16 cellular contexts compared by ENCODE assay signal in genomic region chr1:116397728-116398127, GRCh38. TPM values are rescaled to one million over a fixed set of nuclear protein-coding genes. Genes with fewer than 3 reads are reported as not detected.
DNase-seq lines count a peak whose midpoint lies in the region; ATAC-seq and TF ChIP-seq lines count a peak whose summit lies in the region.
"Had no signal": no experiment of that assay in that cellular context is flagged by ENCODE, and none has a peak within 500 bp of the region (broad histone marks: within the 10 kb centered on the region; RNA-seq: fewer than 3 reads in every experiment).

No MANE protein-coding gene starts in this region.

- no peaks in the 10 kb centered on the region for H3K79me1 ChIP-seq in trophoblast cell (ENCODE audit: low read length)

- H3K4me3 ChIP-seq in trophoblast cell (ENCODE audit: low read depth, low read length): no peak overlapping the region
- H3K4me3 ChIP-seq: BLaER1 treated with 17β-estradiol and CSF1 and Interleukin-3, amounts not matched to agents 10 nM and 100 nM; PC-9 had no signal

- no peaks in the 10 kb centered on the region for H3K27me3 Mint-ChIP-seq in activated T-cell treated with anti-CD3 and anti-CD28 coated beads, Interleukin-2, amount 50 U/mL, for 24 hours
- no peaks in the 10 kb centered on the region for H3K27me3 Mint-ChIP-seq in activated T-cell treated with anti-CD3 and anti-CD28 coated beads, Interleukin-2, amount 50 U/mL, for 72 hours (ENCODE audit: low read depth)
- no peaks in the 10 kb centered on the region for H3K27me3 Mint-ChIP-seq in WTC11 (ENCODE audit: low read depth)

- H3K36me3 ChIP-seq in trophoblast cell (ENCODE audit: control insufficient read depth in 1 of 2, insufficient read depth in 2 of 2, low read length in 2 of 2): peaks cover 55 to 72% of the 10 kb centered on the region in 2 experiments

- H4K12ac ChIP-seq in trophoblast cell (ENCODE audit: low read depth, low read length): no peak overlapping the region

- ATAC-seq in activated T-cell treated with anti-CD3 and anti-CD28 coated beads, Interleukin-2, amount 50 U/mL, for 72 hours (replicated peaks in 1 of 2): no peak
- peak; percentile 55; the same call in 1 of the 2 replicates for ATAC-seq in WTC11
- ATAC-seq in left cardiac atrium: peak; percentile 79 to 80
- ATAC-seq in GM21737 (IDR thresholded peaks at IDR 0.05; ENCODE audit: unreplicated experiment): no peak

- H3K23ac ChIP-seq in trophoblast cell (ENCODE audit: low read length): peak overlapping the region; percentile 43

- no peak overlapping the region for H3K9ac ChIP-seq in trophoblast cell (ENCODE audit: low read length)
- H3K9ac ChIP-seq: BLaER1 treated with 17β-estradiol and CSF1 and Interleukin-3, amounts not matched to agents 10 nM and 100 nM had no signal

- no peak for DNase-seq in activated T-cell treated with anti-CD3 and anti-CD28 coated beads, Interleukin-2, amount 50 U/mL, for 24 hours
- no peak for DNase-seq in activated T-cell treated with anti-CD3 and anti-CD28 coated beads, Interleukin-2, amount 50 U/mL, for 72 hours
- DNase-seq in WTC11 (ENCODE audit: low spot score): no peak
- peak; percentile 33 for DNase-seq in left cardiac atrium
- DNase-seq in trophoblast cell: no peak
- no peak for DNase-seq in NCI-H446 (lab: John Stamatoyannopoulos, UW)
- DNase-seq in GM13977 (ENCODE audit: low spot score): no peak
- DNase-seq: Caco-2, GOT3, KBM-7, NCI-H1092 treated with DMSO at 0.1 percent for 48 hours, NCI-H1694, PC-9 had no signal

- CTCF ChIA-PET in WTC11 (lab: Charles Lee): interaction anchor here (2.7 to 2.9 kb wide), 3 partner anchors 87 to 259 kb away, joined by 8 to 30 read pairs (median 11); no protein-coding TSS in a partner anchor

- no CpG with 5 or more reads among the region's 5 CpGs for WGBS in trophoblast cell (ENCODE audit: extremely low coverage, insufficient coverage, insufficient read length)

- intact Hi-C loops in left cardiac atrium (cut with DNase I): no loop called here

- no peak overlapping the region for H4K91ac ChIP-seq in trophoblast cell (ENCODE audit: low read depth, low read length)

- in situ Hi-C loops in GM13977 (cut with MboI; ENCODE audit: low pct_unique_long_range_greater_than_20kb, low sequenced_read_pairs, unreplicated experiment): no loop called here

- peaks cover 98% of the 10 kb centered on the region for H3K36me3 Mint-ChIP-seq in activated T-cell treated with anti-CD3 and anti-CD28 coated beads, Interleukin-2, amount 50 U/mL, for 24 hours (ENCODE audit: low read depth)
- H3K36me3 Mint-ChIP-seq in activated T-cell treated with anti-CD3 and anti-CD28 coated beads, Interleukin-2, amount 50 U/mL, for 72 hours (ENCODE audit: insufficient read depth in 2 of 2): peaks cover 19 to 59% of the 10 kb centered on the region in 2 donors
- H3K36me3 Mint-ChIP-seq in WTC11: peaks cover 98% of the 10 kb centered on the region

- peaks cover 16% of the 10 kb centered on the region for H3K4me1 Mint-ChIP-seq in activated T-cell treated with anti-CD3 and anti-CD28 coated beads, Interleukin-2, amount 50 U/mL, for 24 hours (ENCODE audit: low read depth)
- H3K4me1 Mint-ChIP-seq in activated T-cell treated with anti-CD3 and anti-CD28 coated beads, Interleukin-2, amount 50 U/mL, for 72 hours (ENCODE audit: low read depth): no peaks in the 10 kb centered on the region
- peaks cover 17% of the 10 kb centered on the region for H3K4me1 Mint-ChIP-seq in WTC11

- H4K8ac ChIP-seq in trophoblast cell (ENCODE audit: low read depth, low read length): peak overlapping the region; percentile 16

- H3K4me2 ChIP-seq in trophoblast cell (ENCODE audit: low read length): no peak overlapping the region
- H3K4me2 ChIP-seq: BLaER1 treated with 17β-estradiol and CSF1 and Interleukin-3, amounts not matched to agents 10 nM and 100 nM; PC-9 had no signal

- H2BK5ac ChIP-seq in trophoblast cell (ENCODE audit: low read depth, low read length, poor library complexity): no peak overlapping the region

- POLR2A ChIA-PET in WTC11 (lab: Charles Lee): interaction anchor here (0.6 to 1.2 kb wide), 2 partner anchors 25 to 69 kb away, joined by 3 to 4 read pairs; partner anchors contain the start of gene ATP1A1

- H3K18ac ChIP-seq in trophoblast cell (ENCODE audit: low read length): no peak overlapping the region

- no peaks in the 10 kb centered on the region for H3K27me3 ChIP-seq in trophoblast cell (ENCODE audit: insufficient read depth, low read length)
- H3K27me3 ChIP-seq: BLaER1 treated with 17β-estradiol and CSF1 and Interleukin-3, amounts not matched to agents 10 nM and 100 nM had no signal

- H3K9me3 Mint-ChIP-seq in activated T-cell treated with anti-CD3 and anti-CD28 coated beads, Interleukin-2, amount 50 U/mL, for 24 hours: no peaks in the 10 kb centered on the region
- H3K9me3 Mint-ChIP-seq in activated T-cell treated with anti-CD3 and anti-CD28 coated beads, Interleukin-2, amount 50 U/mL, for 72 hours: no peaks in the 10 kb centered on the region
- H3K9me3 Mint-ChIP-seq in WTC11: no peaks in the 10 kb centered on the region

- H3K27ac ChIP-seq in trophoblast cell (ENCODE audit: low read depth, low read length): no peak overlapping the region
- H3K27ac ChIP-seq: 22Rv1; BLaER1 treated with 17β-estradiol and CSF1 and Interleukin-3, amounts not matched to agents 10 nM and 100 nM; PC-9 had no signal

- H2AFZ ChIP-seq in trophoblast cell (ENCODE audit: insufficient read depth, low read length, poor library complexity): no peak overlapping the region
- H2AFZ ChIP-seq: PC-9 had no signal

- peak overlapping the region; percentile 29 for H3K27ac Mint-ChIP-seq in activated T-cell treated with anti-CD3 and anti-CD28 coated beads, Interleukin-2, amount 50 U/mL, for 24 hours
- H3K27ac Mint-ChIP-seq in activated T-cell treated with anti-CD3 and anti-CD28 coated beads, Interleukin-2, amount 50 U/mL, for 72 hours: no peak overlapping the region
- no peak overlapping the region for H3K27ac Mint-ChIP-seq in WTC11

- H3K4me1 ChIP-seq in trophoblast cell (ENCODE audit: control insufficient read depth in 1 of 2, insufficient read depth in 2 of 2, low read length in 2 of 2): no peaks in the 10 kb centered on the region
- H3K4me1 ChIP-seq: BLaER1 treated with 17β-estradiol and CSF1 and Interleukin-3, amounts not matched to agents 10 nM and 100 nM had no signal

- TF ChIP-seq CTCF in WTC11 (IDR thresholded peaks at IDR 0.05) (no peak), GM13977 (IDR thresholded peaks at IDR 0.05; ENCODE audit: extremely low read depth, insufficient read depth, missing control alignments) (no peak)

- no peak overlapping the region for H3K4me3 Mint-ChIP-seq in activated T-cell treated with anti-CD3 and anti-CD28 coated beads, Interleukin-2, amount 50 U/mL, for 24 hours
- H3K4me3 Mint-ChIP-seq in activated T-cell treated with anti-CD3 and anti-CD28 coated beads, Interleukin-2, amount 50 U/mL, for 72 hours: no peak overlapping the region
- H3K4me3 Mint-ChIP-seq in WTC11: no peak overlapping the region

- no peaks in the 10 kb centered on the region for H3K79me2 ChIP-seq in trophoblast cell (ENCODE audit: control insufficient read depth, insufficient read depth, low read length, poor library complexity)

- no peak overlapping the region for H3K14ac ChIP-seq in trophoblast cell (ENCODE audit: low read length)

- no peaks in the 10 kb centered on the region for H3K9me3 ChIP-seq in trophoblast cell (ENCODE audit: insufficient read depth, low read depth, low read length)
- H3K9me3 ChIP-seq: BLaER1 treated with 17β-estradiol and CSF1 and Interleukin-3, amounts not matched to agents 10 nM and 100 nM; Caco-2 had no signal

- no peak overlapping the region for H2BK12ac ChIP-seq in trophoblast cell (ENCODE audit: low read length)

- H2BK120ac ChIP-seq in trophoblast cell (ENCODE audit: insufficient read depth, low read length, poor library complexity): no peak overlapping the region

- H2AK5ac ChIP-seq in trophoblast cell (ENCODE audit: low read length): no peak overlapping the region

- H3K4ac ChIP-seq in trophoblast cell (ENCODE audit: low read depth, low read length): no peak overlapping the region

TF ChIP-seq in WTC11, 78 proteins besides CTCF, POLR2A, EP300 and RAD21:
- TF ChIP-seq, protein P1, sequence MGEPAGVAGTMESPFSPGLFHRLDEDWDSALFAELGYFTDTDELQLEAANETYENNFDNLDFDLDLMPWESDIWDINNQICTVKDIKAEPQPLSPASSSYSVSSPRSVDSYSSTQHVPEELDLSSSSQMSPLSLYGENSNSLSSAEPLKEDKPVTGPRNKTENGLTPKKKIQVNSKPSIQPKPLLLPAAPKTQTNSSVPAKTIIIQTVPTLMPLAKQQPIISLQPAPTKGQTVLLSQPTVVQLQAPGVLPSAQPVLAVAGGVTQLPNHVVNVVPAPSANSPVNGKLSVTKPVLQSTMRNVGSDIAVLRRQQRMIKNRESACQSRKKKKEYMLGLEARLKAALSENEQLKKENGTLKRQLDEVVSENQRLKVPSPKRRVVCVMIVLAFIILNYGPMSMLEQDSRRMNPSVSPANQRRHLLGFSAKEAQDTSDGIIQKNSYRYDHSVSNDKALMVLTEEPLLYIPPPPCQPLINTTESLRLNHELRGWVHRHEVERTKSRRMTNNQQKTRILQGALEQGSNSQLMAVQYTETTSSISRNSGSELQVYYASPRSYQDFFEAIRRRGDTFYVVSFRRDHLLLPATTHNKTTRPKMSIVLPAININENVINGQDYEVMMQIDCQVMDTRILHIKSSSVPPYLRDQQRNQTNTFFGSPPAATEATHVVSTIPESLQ (CRISPR knock-in tag; IDR thresholded peaks at IDR 0.05): no peak

RNA-seq across cellular contexts. Expression of gene ATP1A1, which starts 24.7 kb away (rescaled TPM):
- 100 to 1,000 TPM; 177 to 206 TPM for total RNA-seq in activated T-cell treated with anti-CD3 and anti-CD28 coated beads, Interleukin-2, amount 50 U/mL, for 72 hours
- total RNA-seq in WTC11 (2021): 259 to 286 TPM (median 259 TPM) in 3 replicates
- 100 to 1,000 TPM; 183 to 281 TPM for total RNA-seq in left cardiac atrium
- 247 and 256 TPM in 2 replicates for polyA plus RNA-seq in trophoblast cell (2013)

Comparison
In these comparisons a context has a peak if more than half of its experiments do, and no peak if none do; other contexts are left out.
1. ATAC-seq: peak in WTC11 (single experiment) and left cardiac atrium (2 of 2); none in activated T-cell treated with anti-CD3 and anti-CD28 coated beads, Interleukin-2, amount 50 U/mL, for 72 hours (0 of 2) and GM21737 (single experiment).